Comparison of ENCODE assay signal across 29 cellular contexts in genomic region chr17:49386373-49386772, GRCh38.
"Had no signal": no experiment of that assay in that cellular context is flagged by ENCODE, and none has a peak within 500 bp of the region (broad histone marks: within the 10 kb centered on the region; RNA-seq: fewer than 3 reads in every experiment).

No MANE protein-coding gene starts in this region.

- H3K27ac ChIP-seq: brain microvascular endothelial cell, SK-N-MC had no signal

- H3K4me3 Mint-ChIP-seq: activated CD8-positive, alpha-beta memory T cell treated with anti-CD3 and anti-CD28 coated beads, Interleukin-2, amount 10 ng/mL, durations not matched to agents 7 days and 5 days; activated T-cell treated with anti-CD3 and anti-CD28 coated beads, Interleukin-2, amount 50 U/mL, for 24 hours; activated T-helper 1 cell treated with anti-CD3 and anti-CD28 coated beads, Interleukin-12 subunit alpha, Interleukin-12 subunit beta, Interleukin-2, Interleukin-4 antibody, amounts not matched to agents 30 ng/mL and 10 ng/mL and 1 ng/mL, durations not matched to agents 14 hours and 24 hours and 36 hours; T-cell had no signal

- H3K27me3 Mint-ChIP-seq: activated CD8-positive, alpha-beta memory T cell treated with anti-CD3 and anti-CD28 coated beads, Interleukin-2, amount 10 ng/mL, durations not matched to agents 7 days and 5 days; activated T-cell treated with anti-CD3 and anti-CD28 coated beads, Interleukin-2, amount 50 U/mL, for 24 hours; T-cell had no signal

- H3K27ac Mint-ChIP-seq: activated naive CD4-positive, alpha-beta T cell treated with anti-CD3 and anti-CD28 coated beads, Interleukin-2, amount 50 U/mL, for 72 hours; activated T-cell treated with anti-CD3 and anti-CD28 coated beads, Interleukin-2, amount 50 U/mL, for 24 hours; activated T-helper 1 cell treated with anti-CD3 and anti-CD28 coated beads, Interleukin-12 subunit alpha, Interleukin-12 subunit beta, Interleukin-2, Interleukin-4 antibody, amounts not matched to agents 30 ng/mL and 10 ng/mL and 1 ng/mL, durations not matched to agents 14 hours and 24 hours and 36 hours had no signal

- ATAC-seq: activated CD8-positive, alpha-beta memory T cell treated with anti-CD3 and anti-CD28 coated beads, Interleukin-2, amount 10 ng/mL, durations not matched to agents 7 days and 5 days; activated naive CD4-positive, alpha-beta T cell treated with anti-CD3 and anti-CD28 coated beads, Interleukin-2, amount 50 U/mL, for 72 hours; Panc1; Right ventricle myocardium inferior; T-cell had no signal

- H3K36me3 Mint-ChIP-seq: activated CD8-positive, alpha-beta memory T cell treated with anti-CD3 and anti-CD28 coated beads, Interleukin-2, amount 10 ng/mL, durations not matched to agents 7 days and 5 days; activated naive CD4-positive, alpha-beta T cell treated with anti-CD3 and anti-CD28 coated beads, Interleukin-2, amount 50 U/mL, for 72 hours; T-cell had no signal

- H3K4me3 ChIP-seq: SK-N-MC had no signal

- DNase-seq: activated CD4-positive, CD25-positive, alpha-beta regulatory T cell; activated CD8-positive, alpha-beta memory T cell treated with anti-CD3 and anti-CD28 coated beads, Interleukin-2, amount 10 ng/mL, durations not matched to agents 7 days and 5 days; activated effector memory CD4-positive, alpha-beta T cell treated with Interleukin-2 at 50 U/mL for 16 hours; activated naive CD4-positive, alpha-beta T cell; activated T-cell treated with anti-CD3 and anti-CD28 coated beads, Interleukin-2, amount 50 U/mL, for 24 hours; brain microvascular endothelial cell; Kasumi-1; KBM-7; NCI-H1092; NCI-H1417 treated with DMSO at 0.1 percent for 48 hours; NCI-H1694; NCI-H2029; NCI-H2107; NCI-H2171 treated with DMSO at 0.1 percent for 48 hours; NCI-H345; NCI-H510A; NCI-H526 treated with DMSO at 0.1 percent for 48 hours; NCI-H82; NK-92 treated with Interleukin-12 subunit alpha and Interleukin-12 subunit beta, amount 100 ng/mL, for 24 hours; OCI-M1; RPMI8226; T-cell; T-helper 2 cell; T1000 had no signal

- H3K9me3 Mint-ChIP-seq: activated naive CD4-positive, alpha-beta T cell treated with anti-CD3 and anti-CD28 coated beads, Interleukin-2, amount 50 U/mL, for 72 hours; activated T-cell treated with anti-CD3 and anti-CD28 coated beads, Interleukin-2, amount 50 U/mL, for 24 hours; activated T-helper 1 cell treated with anti-CD3 and anti-CD28 coated beads, Interleukin-12 subunit alpha, Interleukin-12 subunit beta, Interleukin-2, Interleukin-4 antibody, amounts not matched to agents 30 ng/mL and 10 ng/mL and 1 ng/mL, durations not matched to agents 14 hours and 24 hours and 36 hours; T-cell had no signal

- H3K27me3 ChIP-seq: brain microvascular endothelial cell had no signal

- H3K36me3 ChIP-seq: brain microvascular endothelial cell had no signal
